8 cellular contexts compared by ENCODE assay signal in genomic region chr7:158407581-158408331, GRCh38.
DNase-seq lines count a peak whose midpoint lies in the region; ATAC-seq, FAIRE-seq and TF ChIP-seq lines count a peak whose summit lies in the region.

No MANE protein-coding gene starts in this region.

- ATAC-seq in GM18505 (IDR thresholded peaks at IDR 0.05; ENCODE audit: unreplicated experiment) (no peak), GM21717 (IDR thresholded peaks at IDR 0.05; ENCODE audit: unreplicated experiment) (no peak)

- H3K9me3 Mint-ChIP-seq in Caco-2 (ENCODE audit: unreplicated experiment) = no peaks in the 10 kb centered on the region

- H3K4me3 ChIP-seq in Caco-2 (ENCODE audit: low read depth, low read length) = no peak overlapping the region

- no peaks in the 10 kb centered on the region for H3K9me3 ChIP-seq in Caco-2

- H3K36me3 Mint-ChIP-seq in Caco-2 (ENCODE audit: insufficient read depth, unreplicated experiment) = no peaks in the 10 kb centered on the region

- no peaks in the 10 kb centered on the region for H3K27me3 ChIP-seq in Caco-2 (replicated peaks; ENCODE audit: control insufficient read depth, insufficient read depth, low read length)

- intact Hi-C loops in Caco-2 (cut with micrococcal nuclease; ENCODE audit: unreplicated experiment) = loop anchor here (1.0 kb wide), 2 partner anchors 52 to 974 kb away; no protein-coding TSS in a partner anchor

- TF ChIP-seq POLR2A in GM18505 (IDR thresholded peaks at IDR 0.05; ENCODE audit: borderline replicate concordance, extremely low read depth, insufficient read depth, insufficient read length) = no peak

- no peaks in the 10 kb centered on the region for H3K27me3 Mint-ChIP-seq in Caco-2 (ENCODE audit: insufficient read depth, unreplicated experiment)

- FAIRE-seq in HTR-8/SVneo (lab: Jason Lieb, UNC) = no peak

- H3K27ac Mint-ChIP-seq in Caco-2 (ENCODE audit: unreplicated experiment) = peak overlapping the region; percentile 66

- DNase-seq in Caco-2 (peak in 1 of 2 experiments; percentile 53), HTR-8/SVneo (ENCODE audit: insufficient read length, low spot score) (peak; percentile 34), SK-MEL-5 (ENCODE audit: low read depth, low spot score) (peak; percentile 85), inferior parietal cortex (ENCODE audit: extremely low spot score) (peak; percentile 82), SHP77 treated with DMSO at 0.1 percent for 48 hours (lab: John Stamatoyannopoulos, UW) (no peak), GM19238 (ENCODE audit: insufficient read length, low spot score) (no peak)

- no peak overlapping the region for H3K4me3 Mint-ChIP-seq in Caco-2 (ENCODE audit: unreplicated experiment)

- peak; percentile 51 to 63 for TF ChIP-seq CTCF in Caco-2 (IDR thresholded peaks at IDR 0.05; ENCODE audit: insufficient read depth in 1 of 2, low read depth in 1 of 2, low read length in 1 of 2, severe bottlenecking in 1 of 2, unreplicated experiment in 1 of 2)

- CTCF ChIA-PET in Caco-2 (lab: Charles Lee) = no interaction called here

- H3K36me3 ChIP-seq in Caco-2 (ENCODE audit: control insufficient read depth, insufficient read depth, low read length) = no peaks in the 10 kb centered on the region

- H3K4me1 ChIP-seq in Caco-2 = no peaks in the 10 kb centered on the region

- POLR2A ChIA-PET in Caco-2 (lab: Charles Lee) = no interaction called here

- in situ Hi-C loops in SK-MEL-5 (cut with HindIII; ENCODE audit: low pct_unique_long_range_greater_than_20kb, low sequenced_read_pairs) = no loop called here

- BruUV-seq in Caco-2 (replicated peaks; lab: Mats Ljungman, UMichigan) = no TSS peak

- H3K4me1 Mint-ChIP-seq in Caco-2 (ENCODE audit: low read depth, unreplicated experiment) = peaks cover 12% of the 10 kb centered on the region

Comparison
In these comparisons a context has a peak if more than half of its experiments do, and no peak if none do; other contexts are left out.
1. DNase-seq: peak in HTR-8/SVneo (single experiment), SK-MEL-5 (single experiment) and inferior parietal cortex (single experiment); none in SHP77 treated with DMSO at 0.1 percent for 48 hours (single experiment) and GM19238 (single experiment).